ENCODE assay signal across 10 cellular contexts in genomic region chr2:234491897-234492296, GRCh38. TPM values are rescaled to one million over a fixed set of nuclear protein-coding genes. Genes with fewer than 3 reads are reported as not detected.
A peak's percentile ranks its signal among the peaks of the same experiment; 100 is the strongest.
DNase-seq lines count a peak whose midpoint lies in the region; ATAC-seq lines count a peak whose summit lies in the region.
"Had no signal": no experiment of that assay in that cellular context is flagged by ENCODE, and none has a peak within 500 bp of the region (broad histone marks: within the 10 kb centered on the region; RNA-seq: fewer than 3 reads in every experiment).

No MANE protein-coding gene starts in this region.

- peaks cover 71% of the 10 kb centered on the region for H3K4me1 Mint-ChIP-seq in activated naive CD8-positive, alpha-beta T cell (ENCODE audit: low read depth)

- peak overlapping the region; percentile 98 for H3K4me2 ChIP-seq in BLaER1

- H3K36me3 ChIP-seq in BLaER1, result peaks cover 92% of the 10 kb centered on the region

- DNase-seq in HT1080 (ENCODE audit: low read depth) (peak; percentile 36), kidney glomerular epithelial cell (lab: John Stamatoyannopoulos, UW) (peak; percentile 33), MV-4-11 (lab: John Stamatoyannopoulos, UW) (no peak), medulla oblongata (ENCODE audit: extremely low spot score) (no peak)
- DNase-seq in activated CD4-positive, CD25-positive, alpha-beta regulatory T cell (lab: John Stamatoyannopoulos, UW), result no peak
- DNase-seq: NCI-H1417 treated with DMSO at 0.1 percent for 48 hours; stimulated activated CD4-positive, alpha-beta T cell treated with anti-CD3 and anti-CD28 coated beads, Interleukin-4, amount 100 ng/mL, for 24 hours had no signal

- peaks cover 99% of the 10 kb centered on the region for H4K20me1 ChIP-seq in BLaER1

- no peaks in the 10 kb centered on the region for H3K9me3 Mint-ChIP-seq in activated naive CD8-positive, alpha-beta T cell (ENCODE audit: low read depth)

- peak overlapping the region; percentile 97 for H3K4me3 Mint-ChIP-seq in activated naive CD8-positive, alpha-beta T cell

- peak overlapping the region; percentile 95 for H3K9ac ChIP-seq in BLaER1

- H3K27me3 Mint-ChIP-seq in activated naive CD8-positive, alpha-beta T cell, result no peaks in the 10 kb centered on the region

- peaks cover 49% of the 10 kb centered on the region for H3K4me1 ChIP-seq in BLaER1

- H3K27me3 ChIP-seq in BLaER1, result no peaks in the 10 kb centered on the region

- H3K27ac Mint-ChIP-seq in activated naive CD8-positive, alpha-beta T cell, result peak overlapping the region; percentile 92

- peak overlapping the region; percentile 84 for H3K4me3 ChIP-seq in BLaER1

- peaks cover 7% of the 10 kb centered on the region; the same call in 1 of the 2 replicates for H3K9me3 ChIP-seq in BLaER1

- H3K27ac ChIP-seq in BLaER1, result peak overlapping the region; percentile 94

- ATAC-seq in HG03378 (IDR thresholded peaks at IDR 0.05; ENCODE audit: unreplicated experiment), result no peak

- H3K36me3 Mint-ChIP-seq in activated naive CD8-positive, alpha-beta T cell, result peaks cover 2% of the 10 kb centered on the region

RNA-seq across cellular contexts. Expression of gene ARL4C, which starts 5.0 kb away (rescaled TPM):
- 89.0 and 111 TPM in 2 replicates for total RNA-seq in HT1080 (2014; rRNA removed; shearing (Covaris generic))
- polyA plus RNA-seq in HT1080 (2015; cell fraction: cytosol; rRNA removed), result 113 and 137 TPM in 2 replicates
- 70.4 and 93.2 TPM in 2 replicates for polyA plus RNA-seq in HT1080 (2015; cell fraction: nucleus; rRNA removed)

Comparison
In these comparisons a context has a peak if more than half of its experiments do, and no peak if none do; other contexts are left out.
1. DNase-seq: peak in HT1080 (single experiment) and kidney glomerular epithelial cell (single experiment); none in activated CD4-positive, CD25-positive, alpha-beta regulatory T cell (0 of 4), MV-4-11 (single experiment) and medulla oblongata (single experiment).